ENCODE assay signal across 24 cellular contexts in genomic region chr5:158553195-158553945, GRCh38.
A peak's percentile ranks its signal among the peaks of the same experiment; 100 is the strongest.
DNase-seq lines count a peak whose midpoint lies in the region; ATAC-seq, FAIRE-seq and TF ChIP-seq lines count a peak whose summit lies in the region.
"Had no signal": no experiment of that assay in that cellular context is flagged by ENCODE, and none has a peak within 500 bp of the region (broad histone marks: within the 10 kb centered on the region; RNA-seq: fewer than 3 reads in every experiment).

No MANE protein-coding gene starts in this region.

- no peaks in the 10 kb centered on the region for H4K20me1 ChIP-seq in astrocyte (ENCODE audit: insufficient read depth, low read length)

- H3K27ac Mint-ChIP-seq in astrocyte (ENCODE audit: unreplicated experiment), result no peak overlapping the region
- H3K27ac Mint-ChIP-seq: activated naive CD4-positive, alpha-beta T cell treated with anti-CD3 and anti-CD28 coated beads, Interleukin-2, amount 50 U/mL, for 24 hours; HFFc6; natural killer cell treated with Interleukin-12 subunit alpha and Interleukin-12 subunit beta and Interleukin-15 and Interleukin-18, amount 100 ng/mL, for 72 hours had no signal

- TF ChIP-seq CTCF in astrocyte (IDR thresholded peaks at IDR 0.05; ENCODE audit: insufficient read depth, low read depth, low read length) (no peak), heart left ventricle (IDR thresholded peaks at IDR 0.05) (no peak), breast epithelium (IDR thresholded peaks at IDR 0.05) (no peak)

- H3K27me3 ChIP-seq in astrocyte (ENCODE audit: insufficient read depth, low read length), result no peaks in the 10 kb centered on the region
- H3K27me3 ChIP-seq in heart left ventricle, result no peaks in the 10 kb centered on the region
- no peaks in the 10 kb centered on the region for H3K27me3 ChIP-seq in skeletal muscle tissue (ENCODE audit: control insufficient read depth in 3 of 3, insufficient read depth in 3 of 3, low read length in 3 of 3)
- no peaks in the 10 kb centered on the region for H3K27me3 ChIP-seq in breast epithelium
- H3K27me3 ChIP-seq: cardiac muscle cell, tibial artery had no signal

- no peak overlapping the region for H2AFZ ChIP-seq in astrocyte (ENCODE audit: low read depth, low read length)

- no peaks in the 10 kb centered on the region for H3K79me2 ChIP-seq in astrocyte (ENCODE audit: insufficient read depth, low read length)

- intact Hi-C loops in heart left ventricle (cut with DNase I), result no loop called here
- intact Hi-C loops in breast epithelium (cut with DNase I; ENCODE audit: low total_unique reads), result no loop called here

- H3K4me1 Mint-ChIP-seq in astrocyte (ENCODE audit: low read depth, unreplicated experiment), result peaks cover 12% of the 10 kb centered on the region
- H3K4me1 Mint-ChIP-seq: activated naive CD4-positive, alpha-beta T cell treated with anti-CD3 and anti-CD28 coated beads, Interleukin-2, amount 50 U/mL, for 24 hours had no signal

- no peak for FAIRE-seq in astrocyte (lab: Jason Lieb, UNC)
- FAIRE-seq: GM19239, HepG2, RCC 7860 had no signal

- H3K4me1 ChIP-seq in astrocyte (ENCODE audit: insufficient read depth, low read length), result no peaks in the 10 kb centered on the region
- H3K4me1 ChIP-seq in heart left ventricle, result peaks cover 0 to 23% (median 0%) of the 10 kb centered on the region in 12 donors
- peaks cover 2 to 3% (median 2%) of the 10 kb centered on the region in 3 donors for H3K4me1 ChIP-seq in skeletal muscle tissue (ENCODE audit: control insufficient read depth in 3 of 3, insufficient read depth in 3 of 3, low read length in 3 of 3)
- H3K4me1 ChIP-seq in breast epithelium, result no peaks in the 10 kb centered on the region
- H3K4me1 ChIP-seq: tibial artery had no signal

- H3K27me3 Mint-ChIP-seq in astrocyte (ENCODE audit: low read depth, unreplicated experiment), result peaks cover 3% of the 10 kb centered on the region
- H3K27me3 Mint-ChIP-seq: activated naive CD4-positive, alpha-beta T cell treated with anti-CD3 and anti-CD28 coated beads, Interleukin-2, amount 50 U/mL, for 24 hours; natural killer cell treated with Interleukin-12 subunit alpha and Interleukin-12 subunit beta and Interleukin-15 and Interleukin-18, amount 100 ng/mL, for 72 hours had no signal

- no peaks in the 10 kb centered on the region for H3K9me3 ChIP-seq in astrocyte (ENCODE audit: insufficient read depth, low read depth, low read length)
- peaks cover 0 to 7% (median 0%) of the 10 kb centered on the region in 12 donors for H3K9me3 ChIP-seq in heart left ventricle
- no peaks in the 10 kb centered on the region for H3K9me3 ChIP-seq in skeletal muscle tissue (ENCODE audit: control insufficient read depth in 3 of 3, low read length in 3 of 3)
- no peaks in the 10 kb centered on the region for H3K9me3 ChIP-seq in breast epithelium
- H3K9me3 ChIP-seq: tibial artery had no signal

- DNase-seq in GM03348 (ENCODE audit: low spot score) (peak; percentile 47), astrocyte (ENCODE audit: low read depth) (peak; percentile 57), heart left ventricle (peak in 4 of 5 donors; percentile 30 to 41 (median 35)), breast epithelium (ENCODE audit: low spot score in 2 of 2) (no peak), germinal center (ENCODE audit: low spot score) (no peak), nucleus accumbens (lab: John Stamatoyannopoulos, UW) (no peak)
- DNase-seq in stimulated activated CD4-positive, alpha-beta T cell treated with anti-CD3 and anti-CD28 coated beads, Interleukin-4, amount 100 ng/mL, for 24 hours, result no peak
- DNase-seq: C1 segment of cervical spinal cord; foreskin melanocyte; HFFc6; mammary epithelial cell; MM.1S; NCI-H2029; NCI-H748 treated with DMSO at 0.1 percent for 48 hours; retina; stimulated activated CD4-positive, alpha-beta T cell treated with anti-CD3 and anti-CD28 coated beads, Interleukin-2, amount 100 ng/mL, for 24 hours had no signal

- 53 to 66% (median 57%) methylated on average over 7 of the region's 7 CpGs for WGBS in heart left ventricle, 4 donors

- TF ChIP-seq POLR2A in heart left ventricle (IDR thresholded peaks at IDR 0.05) (no peak), breast epithelium (IDR thresholded peaks at IDR 0.05) (no peak)

- no peak overlapping the region for H3K27ac ChIP-seq in astrocyte (ENCODE audit: low read depth, low read length)
- peak overlapping the region; percentile 23 to 83 (median 61) for H3K27ac ChIP-seq in heart left ventricle
- peak overlapping the region; percentile 27 for H3K27ac ChIP-seq in skeletal muscle tissue (ENCODE audit: low read depth, low read length)
- H3K27ac ChIP-seq in breast epithelium, result peak overlapping the region in 1 of 2 donors; percentile 69
- H3K27ac ChIP-seq: cardiac muscle cell, tibial artery had no signal

- peak; percentile 49 to 67 (median 64) for ATAC-seq in heart left ventricle
- ATAC-seq: HepG2; natural killer cell treated with Interleukin-12 subunit alpha and Interleukin-12 subunit beta and Interleukin-15 and Interleukin-18, amount 100 ng/mL, for 72 hours had no signal

- H3K4me3 Mint-ChIP-seq in astrocyte (ENCODE audit: unreplicated experiment), result no peak overlapping the region
- H3K4me3 Mint-ChIP-seq: activated naive CD4-positive, alpha-beta T cell treated with anti-CD3 and anti-CD28 coated beads, Interleukin-2, amount 50 U/mL, for 24 hours; HFFc6; natural killer cell treated with Interleukin-12 subunit alpha and Interleukin-12 subunit beta and Interleukin-15 and Interleukin-18, amount 100 ng/mL, for 72 hours had no signal

- H3K4me2 ChIP-seq in astrocyte (ENCODE audit: low read length), result no peak overlapping the region

- peaks cover 9% of the 10 kb centered on the region for H3K9me3 Mint-ChIP-seq in astrocyte (ENCODE audit: unreplicated experiment)
- H3K9me3 Mint-ChIP-seq: activated naive CD4-positive, alpha-beta T cell treated with anti-CD3 and anti-CD28 coated beads, Interleukin-2, amount 50 U/mL, for 24 hours; natural killer cell treated with Interleukin-12 subunit alpha and Interleukin-12 subunit beta and Interleukin-15 and Interleukin-18, amount 100 ng/mL, for 72 hours had no signal

- H3K36me3 Mint-ChIP-seq in astrocyte (ENCODE audit: low read depth, unreplicated experiment), result no peaks in the 10 kb centered on the region
- H3K36me3 Mint-ChIP-seq: activated naive CD4-positive, alpha-beta T cell treated with anti-CD3 and anti-CD28 coated beads, Interleukin-2, amount 50 U/mL, for 24 hours; natural killer cell treated with Interleukin-12 subunit alpha and Interleukin-12 subunit beta and Interleukin-15 and Interleukin-18, amount 100 ng/mL, for 72 hours had no signal

- no peak overlapping the region for H3K9ac ChIP-seq in astrocyte (ENCODE audit: low read length)
- H3K9ac ChIP-seq in skeletal muscle tissue (ENCODE audit: low read depth in 1 of 3, low read length in 3 of 3), result no peak overlapping the region

- H3K4me3 ChIP-seq in astrocyte (ENCODE audit: insufficient read depth, low read depth, low read length) (no peak overlapping the region), heart left ventricle (no peak overlapping the region), skeletal muscle tissue (ENCODE audit: low read length in 3 of 3) (no peak overlapping the region), breast epithelium (no peak overlapping the region)
- H3K4me3 ChIP-seq: cardiac muscle cell, tibial artery had no signal

- H3K36me3 ChIP-seq in astrocyte (ENCODE audit: insufficient read depth, low read length), result no peaks in the 10 kb centered on the region
- H3K36me3 ChIP-seq in heart left ventricle, result no peaks in the 10 kb centered on the region
- H3K36me3 ChIP-seq in skeletal muscle tissue (ENCODE audit: control insufficient read depth in 3 of 3, insufficient read depth in 3 of 3, low read length in 3 of 3), result no peaks in the 10 kb centered on the region
- no peaks in the 10 kb centered on the region for H3K36me3 ChIP-seq in breast epithelium
- H3K36me3 ChIP-seq: cardiac muscle cell, tibial artery had no signal

Comparison
In these comparisons a context has a peak if more than half of its experiments do, and no peak if none do; other contexts are left out.
1. DNase-seq: peak in GM03348 (single experiment), astrocyte (single experiment) and heart left ventricle (4 of 5); none in stimulated activated CD4-positive, alpha-beta T cell treated with anti-CD3 and anti-CD28 coated beads, Interleukin-4, amount 100 ng/mL, for 24 hours (single experiment), breast epithelium (0 of 2), germinal center (single experiment) and nucleus accumbens (0 of 56).